1 cellular context compared by ENCODE assay signal in the genomic region with DNA sequence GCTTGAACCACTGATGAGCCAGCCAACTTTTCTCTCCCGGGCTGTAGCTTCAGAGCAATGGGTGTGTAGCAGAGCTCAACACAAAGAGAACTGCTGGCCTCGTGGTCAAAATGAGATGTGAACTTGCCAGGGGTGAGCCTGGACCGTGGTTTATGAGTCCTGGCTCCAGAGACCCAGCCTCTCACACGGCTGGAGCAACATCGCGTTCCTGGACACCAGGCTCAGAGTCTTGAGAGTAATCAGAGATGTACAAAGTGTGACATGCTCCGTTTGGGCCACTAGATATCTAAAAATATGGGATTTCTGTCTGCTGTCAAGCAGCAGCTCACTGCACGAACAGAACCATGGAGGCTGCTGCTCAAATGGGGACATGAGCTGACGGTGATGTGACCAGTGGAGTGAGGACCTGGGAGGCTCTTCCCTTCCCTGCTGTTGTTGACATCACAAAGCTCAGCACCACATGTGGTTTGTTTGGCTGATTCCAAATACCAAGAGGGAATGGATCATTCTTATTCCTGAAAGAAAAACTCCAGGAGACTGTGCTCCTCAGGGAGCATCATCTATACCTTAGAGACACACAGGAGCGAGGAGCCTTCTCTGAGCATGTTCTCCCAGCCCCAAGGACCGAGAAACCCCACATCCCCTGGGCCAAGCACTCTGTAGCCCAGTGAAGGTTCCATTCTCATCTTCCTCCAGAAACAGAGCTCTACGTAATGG.
TF ChIP-seq lines count a peak whose summit lies in the region.

No MANE protein-coding gene starts in this region.

TF ChIP-seq in SK-N-SH treated with all-trans-retinoic acid at 6 μM for 48 hours, 23 proteins besides CTCF, POLR2A, EP300 and RAD21 (continued from another document):
- TF ChIP-seq, protein P1, sequence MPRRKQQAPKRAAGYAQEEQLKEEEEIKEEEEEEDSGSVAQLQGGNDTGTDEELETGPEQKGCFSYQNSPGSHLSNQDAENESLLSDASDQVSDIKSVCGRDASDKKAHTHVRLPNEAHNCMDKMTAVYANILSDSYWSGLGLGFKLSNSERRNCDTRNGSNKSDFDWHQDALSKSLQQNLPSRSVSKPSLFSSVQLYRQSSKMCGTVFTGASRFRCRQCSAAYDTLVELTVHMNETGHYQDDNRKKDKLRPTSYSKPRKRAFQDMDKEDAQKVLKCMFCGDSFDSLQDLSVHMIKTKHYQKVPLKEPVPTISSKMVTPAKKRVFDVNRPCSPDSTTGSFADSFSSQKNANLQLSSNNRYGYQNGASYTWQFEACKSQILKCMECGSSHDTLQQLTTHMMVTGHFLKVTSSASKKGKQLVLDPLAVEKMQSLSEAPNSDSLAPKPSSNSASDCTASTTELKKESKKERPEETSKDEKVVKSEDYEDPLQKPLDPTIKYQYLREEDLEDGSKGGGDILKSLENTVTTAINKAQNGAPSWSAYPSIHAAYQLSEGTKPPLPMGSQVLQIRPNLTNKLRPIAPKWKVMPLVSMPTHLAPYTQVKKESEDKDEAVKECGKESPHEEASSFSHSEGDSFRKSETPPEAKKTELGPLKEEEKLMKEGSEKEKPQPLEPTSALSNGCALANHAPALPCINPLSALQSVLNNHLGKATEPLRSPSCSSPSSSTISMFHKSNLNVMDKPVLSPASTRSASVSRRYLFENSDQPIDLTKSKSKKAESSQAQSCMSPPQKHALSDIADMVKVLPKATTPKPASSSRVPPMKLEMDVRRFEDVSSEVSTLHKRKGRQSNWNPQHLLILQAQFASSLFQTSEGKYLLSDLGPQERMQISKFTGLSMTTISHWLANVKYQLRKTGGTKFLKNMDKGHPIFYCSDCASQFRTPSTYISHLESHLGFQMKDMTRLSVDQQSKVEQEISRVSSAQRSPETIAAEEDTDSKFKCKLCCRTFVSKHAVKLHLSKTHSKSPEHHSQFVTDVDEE (CRISPR knock-in tag; IDR thresholded peaks at IDR 0.05), result no peak
- TF ChIP-seq OSR1 (CRISPR knock-in tag; IDR thresholded peaks at IDR 0.05) (no peak), ZFP30 (CRISPR knock-in tag; IDR thresholded peaks at IDR 0.05) (no peak), ZNF8 (CRISPR knock-in tag; IDR thresholded peaks at IDR 0.05) (no peak)
- TF ChIP-seq, protein P2, sequence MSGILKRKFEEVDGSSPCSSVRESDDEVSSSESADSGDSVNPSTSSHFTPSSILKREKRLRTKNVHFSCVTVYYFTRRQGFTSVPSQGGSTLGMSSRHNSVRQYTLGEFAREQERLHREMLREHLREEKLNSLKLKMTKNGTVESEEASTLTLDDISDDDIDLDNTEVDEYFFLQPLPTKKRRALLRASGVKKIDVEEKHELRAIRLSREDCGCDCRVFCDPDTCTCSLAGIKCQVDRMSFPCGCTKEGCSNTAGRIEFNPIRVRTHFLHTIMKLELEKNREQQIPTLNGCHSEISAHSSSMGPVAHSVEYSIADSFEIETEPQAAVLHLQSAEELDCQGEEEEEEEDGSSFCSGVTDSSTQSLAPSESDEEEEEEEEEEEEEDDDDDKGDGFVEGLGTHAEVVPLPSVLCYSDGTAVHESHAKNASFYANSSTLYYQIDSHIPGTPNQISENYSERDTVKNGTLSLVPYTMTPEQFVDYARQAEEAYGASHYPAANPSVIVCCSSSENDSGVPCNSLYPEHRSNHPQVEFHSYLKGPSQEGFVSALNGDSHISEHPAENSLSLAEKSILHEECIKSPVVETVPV (CRISPR knock-in tag; IDR thresholded peaks at IDR 0.05), result no peak
